In the genomic region with DNA sequence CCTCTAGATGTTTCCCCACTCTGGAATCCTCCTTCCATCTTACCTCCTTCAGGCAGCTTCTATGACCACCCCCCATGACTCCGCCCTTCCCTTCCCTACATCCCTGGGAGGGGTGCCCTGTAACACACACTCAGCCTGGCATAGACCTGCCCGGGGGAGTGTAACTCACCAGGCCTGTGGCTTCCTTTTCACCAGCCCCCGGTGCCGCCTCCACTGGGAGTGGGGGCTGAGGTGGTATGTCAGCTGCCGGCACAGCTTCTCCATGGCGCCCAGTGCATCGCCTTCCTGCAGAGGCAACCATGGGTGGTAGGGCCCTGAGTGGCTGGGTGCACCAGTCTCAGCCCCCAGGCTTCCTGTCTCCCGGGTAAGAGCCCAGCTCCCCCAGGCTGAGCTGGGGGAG, we compare ENCODE assay signal across 2 cellular contexts.
TF ChIP-seq lines count a peak whose summit lies in the region.

No MANE protein-coding gene starts in this region.

TF ChIP-seq in GM12878, 131 proteins besides CTCF, POLR2A, EP300 and RAD21:
- TF ChIP-seq HDAC6 (IDR thresholded peaks at IDR 0.05; ENCODE audit: unreplicated experiment) (no peak), IRF4 (IDR thresholded peaks at IDR 0.05; ENCODE audit: low read depth, low read length) (no peak)

TF ChIP-seq in SK-N-SH, 30 proteins besides CTCF, POLR2A, EP300 and RAD21:
- TF ChIP-seq PBX3 (IDR thresholded peaks at IDR 0.05) (no peak), FOXJ3 (CRISPR knock-in tag; IDR thresholded peaks at IDR 0.05) (no peak), TEAD4 (IDR thresholded peaks at IDR 0.05; ENCODE audit: borderline replicate concordance, insufficient read depth) (no peak), EZH2phosphoT487 (IDR thresholded peaks at IDR 0.05; ENCODE audit: borderline replicate concordance, low read depth) (no peak), JUND (IDR thresholded peaks at IDR 0.05) (no peak), SIN3A (IDR thresholded peaks at IDR 0.05; ENCODE audit: borderline replicate concordance, low read depth, low read length) (no peak), RCOR1 (IDR thresholded peaks at IDR 0.05; ENCODE audit: low read length) (no peak), NRF1 (IDR thresholded peaks at IDR 0.05; ENCODE audit: low read depth, low read length) (no peak)
- TF ChIP-seq, protein P1, sequence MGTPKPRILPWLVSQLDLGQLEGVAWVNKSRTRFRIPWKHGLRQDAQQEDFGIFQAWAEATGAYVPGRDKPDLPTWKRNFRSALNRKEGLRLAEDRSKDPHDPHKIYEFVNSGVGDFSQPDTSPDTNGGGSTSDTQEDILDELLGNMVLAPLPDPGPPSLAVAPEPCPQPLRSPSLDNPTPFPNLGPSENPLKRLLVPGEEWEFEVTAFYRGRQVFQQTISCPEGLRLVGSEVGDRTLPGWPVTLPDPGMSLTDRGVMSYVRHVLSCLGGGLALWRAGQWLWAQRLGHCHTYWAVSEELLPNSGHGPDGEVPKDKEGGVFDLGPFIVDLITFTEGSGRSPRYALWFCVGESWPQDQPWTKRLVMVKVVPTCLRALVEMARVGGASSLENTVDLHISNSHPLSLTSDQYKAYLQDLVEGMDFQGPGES (IDR thresholded peaks at IDR 0.05; ENCODE audit: low read depth, low read length): no peak
